23 cellular contexts compared by ENCODE assay signal in genomic region chr2:23002234-23002633, GRCh38.
A peak's percentile ranks its signal among the peaks of the same experiment; 100 is the strongest.
DNase-seq lines count a peak whose midpoint lies in the region; ATAC-seq and TF ChIP-seq lines count a peak whose summit lies in the region.
"Had no signal": no experiment of that assay in that cellular context is flagged by ENCODE, and none has a peak within 500 bp of the region (broad histone marks: within the 10 kb centered on the region; RNA-seq: fewer than 3 reads in every experiment).

No MANE protein-coding gene starts in this region.

- WGBS in mesendoderm (ENCODE audit: extremely low coverage, insufficient coverage, low lambda C conversion rate) = no CpG with 5 or more reads among the region's 1 CpG

- no peaks in the 10 kb centered on the region for H3K36me3 Mint-ChIP-seq in chondrocyte (ENCODE audit: low read depth)
- no peaks in the 10 kb centered on the region for H3K36me3 Mint-ChIP-seq in activated CD4-positive, alpha-beta memory T cell treated with anti-CD3 and anti-CD28 coated beads for 36 hours
- H3K36me3 Mint-ChIP-seq: natural killer cell treated with Interleukin-12 subunit alpha and Interleukin-12 subunit beta and Interleukin-15 and Interleukin-18, amount 100 ng/mL, for 72 hours; stimulated activated effector memory CD8-positive, alpha-beta T cell treated with anti-CD3 and anti-CD28 coated beads, Interleukin-12 subunit alpha, Interleukin-12 subunit beta, amount 100 ng/mL, for 72 hours had no signal

- no peaks in the 10 kb centered on the region for H3K36me3 ChIP-seq in mesendoderm (ENCODE audit: control insufficient read depth, insufficient read depth, low read length)
- H3K36me3 ChIP-seq: spleen had no signal

- no peak overlapping the region for H2BK120ac ChIP-seq in mesendoderm (ENCODE audit: low read depth, low read length)

- no peak overlapping the region for H2BK5ac ChIP-seq in mesendoderm (ENCODE audit: low read length)

- no peaks in the 10 kb centered on the region for H3K9me3 Mint-ChIP-seq in chondrocyte (ENCODE audit: low read depth)
- H3K9me3 Mint-ChIP-seq in activated CD4-positive, alpha-beta memory T cell treated with anti-CD3 and anti-CD28 coated beads for 36 hours = no peaks in the 10 kb centered on the region
- H3K9me3 Mint-ChIP-seq: activated CD4-positive, alpha-beta T cell treated with anti-CD3 and anti-CD28 coated beads, Interleukin-2, amount 10 ng/mL, durations not matched to agents 24 days and 14 days; activated naive CD8-positive, alpha-beta T cell treated with anti-CD3 and anti-CD28 coated beads, Interleukin-2, amount 50 U/mL, for 24 hours had no signal

- H3K4me1 ChIP-seq in mesendoderm (ENCODE audit: control insufficient read depth, low read depth, low read length) = no peaks in the 10 kb centered on the region
- H3K4me1 ChIP-seq: spleen had no signal

- H3K4ac ChIP-seq in mesendoderm (ENCODE audit: low read depth, low read length) = no peak overlapping the region

- no peak overlapping the region for H4K5ac ChIP-seq in mesendoderm (ENCODE audit: low read length)

- no peak overlapping the region for H3K4me3 Mint-ChIP-seq in chondrocyte (ENCODE audit: unreplicated experiment)
- no peak overlapping the region for H3K4me3 Mint-ChIP-seq in activated CD4-positive, alpha-beta memory T cell treated with anti-CD3 and anti-CD28 coated beads for 36 hours
- H3K4me3 Mint-ChIP-seq: activated CD4-positive, alpha-beta T cell treated with anti-CD3 and anti-CD28 coated beads, Interleukin-2, amount 10 ng/mL, durations not matched to agents 24 days and 14 days; activated naive CD8-positive, alpha-beta T cell treated with anti-CD3 and anti-CD28 coated beads, Interleukin-2, amount 50 U/mL, for 24 hours; activated T-cell treated with anti-CD3 and anti-CD28 coated beads, Interleukin-2, amount 50 U/mL, for 4 hours; natural killer cell treated with Interleukin-12 subunit alpha and Interleukin-12 subunit beta and Interleukin-15 and Interleukin-18, amount 100 ng/mL, for 72 hours; stimulated activated effector memory CD8-positive, alpha-beta T cell treated with anti-CD3 and anti-CD28 coated beads, Interleukin-12 subunit alpha, Interleukin-12 subunit beta, amount 100 ng/mL, for 72 hours had no signal

- H3K4me1 Mint-ChIP-seq in chondrocyte (ENCODE audit: low read depth) = no peaks in the 10 kb centered on the region
- no peaks in the 10 kb centered on the region for H3K4me1 Mint-ChIP-seq in activated CD4-positive, alpha-beta memory T cell treated with anti-CD3 and anti-CD28 coated beads for 36 hours (ENCODE audit: low read depth)
- H3K4me1 Mint-ChIP-seq: activated CD4-positive, alpha-beta T cell treated with anti-CD3 and anti-CD28 coated beads, Interleukin-2, amount 10 ng/mL, durations not matched to agents 24 days and 14 days; activated naive CD8-positive, alpha-beta T cell treated with anti-CD3 and anti-CD28 coated beads, Interleukin-2, amount 50 U/mL, for 24 hours; stimulated activated effector memory CD8-positive, alpha-beta T cell treated with anti-CD3 and anti-CD28 coated beads, Interleukin-12 subunit alpha, Interleukin-12 subunit beta, amount 100 ng/mL, for 72 hours had no signal

- TF ChIP-seq CTCF in C4-2B (conservative IDR thresholded peaks at IDR 0.05) = peak; percentile 7; the same call in 1 of the 2 replicates
- peak; percentile 45 for TF ChIP-seq CTCF in chondrocyte (IDR thresholded peaks at IDR 0.05)

- CTCF ChIA-PET in activated CD4-positive, alpha-beta memory T cell treated with anti-CD3 and anti-CD28 coated beads for 36 hours (lab: Charles Lee) = no interaction called here

- no peak for ATAC-seq in GM21367 (IDR thresholded peaks at IDR 0.05; ENCODE audit: unreplicated experiment)
- ATAC-seq: activated naive CD8-positive, alpha-beta T cell treated with anti-CD3 and anti-CD28 coated beads, Interleukin-2, amount 50 U/mL, for 24 hours; activated T-cell treated with anti-CD3 and anti-CD28 coated beads, Interleukin-2, amount 50 U/mL, for 4 hours; natural killer cell treated with Interleukin-12 subunit alpha and Interleukin-12 subunit beta and Interleukin-15 and Interleukin-18, amount 100 ng/mL, for 72 hours; stimulated activated effector memory CD8-positive, alpha-beta T cell treated with anti-CD3 and anti-CD28 coated beads, Interleukin-12 subunit alpha, Interleukin-12 subunit beta, amount 100 ng/mL, for 72 hours had no signal

- H3K27me3 ChIP-seq in mesendoderm (ENCODE audit: insufficient read depth, low read length, poor library complexity) = no peaks in the 10 kb centered on the region
- H3K27me3 ChIP-seq: spleen had no signal

- H3K79me2 ChIP-seq in mesendoderm (ENCODE audit: control insufficient read depth, insufficient read depth, low read length) = no peaks in the 10 kb centered on the region

- H3K27me3 Mint-ChIP-seq in chondrocyte (ENCODE audit: low read depth) = peaks cover 2% of the 10 kb centered on the region
- no peaks in the 10 kb centered on the region for H3K27me3 Mint-ChIP-seq in activated CD4-positive, alpha-beta memory T cell treated with anti-CD3 and anti-CD28 coated beads for 36 hours
- H3K27me3 Mint-ChIP-seq: activated CD4-positive, alpha-beta T cell treated with anti-CD3 and anti-CD28 coated beads, Interleukin-2, amount 10 ng/mL, durations not matched to agents 24 days and 14 days; activated naive CD8-positive, alpha-beta T cell treated with anti-CD3 and anti-CD28 coated beads, Interleukin-2, amount 50 U/mL, for 24 hours; natural killer cell treated with Interleukin-12 subunit alpha and Interleukin-12 subunit beta and Interleukin-15 and Interleukin-18, amount 100 ng/mL, for 72 hours had no signal

- H3K79me1 ChIP-seq in mesendoderm (ENCODE audit: low read length) = no peaks in the 10 kb centered on the region

- no peak overlapping the region for H3K4me2 ChIP-seq in mesendoderm (ENCODE audit: low read length)

- no peak overlapping the region for H3K9ac ChIP-seq in mesendoderm (ENCODE audit: low read length)

- H3K23ac ChIP-seq in mesendoderm (ENCODE audit: low read length) = no peak overlapping the region

- H3K27ac Mint-ChIP-seq in chondrocyte (ENCODE audit: unreplicated experiment) = no peak overlapping the region
- H3K27ac Mint-ChIP-seq in activated CD4-positive, alpha-beta memory T cell treated with anti-CD3 and anti-CD28 coated beads for 36 hours = no peak overlapping the region
- H3K27ac Mint-ChIP-seq: activated CD4-positive, alpha-beta T cell treated with anti-CD3 and anti-CD28 coated beads, Interleukin-2, amount 10 ng/mL, durations not matched to agents 24 days and 14 days; activated naive CD8-positive, alpha-beta T cell treated with anti-CD3 and anti-CD28 coated beads, Interleukin-2, amount 50 U/mL, for 24 hours; natural killer cell treated with Interleukin-12 subunit alpha and Interleukin-12 subunit beta and Interleukin-15 and Interleukin-18, amount 100 ng/mL, for 72 hours; stimulated activated effector memory CD8-positive, alpha-beta T cell treated with anti-CD3 and anti-CD28 coated beads, Interleukin-12 subunit alpha, Interleukin-12 subunit beta, amount 100 ng/mL, for 72 hours had no signal

- POLR2A ChIA-PET in activated CD4-positive, alpha-beta memory T cell treated with anti-CD3 and anti-CD28 coated beads for 36 hours (lab: Charles Lee) = no interaction called here

- no peak overlapping the region for H3K27ac ChIP-seq in C4-2B
- no peak overlapping the region for H3K27ac ChIP-seq in mesendoderm (ENCODE audit: low read depth, low read length)
- H3K27ac ChIP-seq: spleen had no signal

- H2AK5ac ChIP-seq in mesendoderm (ENCODE audit: low read length) = no peak overlapping the region

- H3K4me3 ChIP-seq in mesendoderm (ENCODE audit: low read length) = no peak overlapping the region
- H3K4me3 ChIP-seq: spleen had no signal

- no peak overlapping the region for H2BK15ac ChIP-seq in mesendoderm (replicated peaks; ENCODE audit: low read depth)

- no peak overlapping the region for H3K56ac ChIP-seq in mesendoderm (ENCODE audit: low read length)

- intact Hi-C loops in activated CD4-positive, alpha-beta memory T cell treated with anti-CD3 and anti-CD28 coated beads for 36 hours (cut with micrococcal nuclease) = no loop called here

- H3K18ac ChIP-seq in mesendoderm (ENCODE audit: low read length) = no peak overlapping the region

- no peak overlapping the region for H4K8ac ChIP-seq in mesendoderm (ENCODE audit: low read depth, low read length)

- DNase-seq in HT-29 (ENCODE audit: low spot score) = peak; percentile 27
- DNase-seq in chondrocyte (ENCODE audit: low spot score) = no peak
- peak; percentile 29 for DNase-seq in mesendoderm
- DNase-seq in activated CD4-positive, alpha-beta memory T cell treated with anti-CD3 and anti-CD28 coated beads for 36 hours = no peak
- no peak for DNase-seq in stimulated activated naive CD4-positive, alpha-beta T cell treated with Interleukin-2 at 50 U/mL for 16 hours (lab: John Stamatoyannopoulos, UW)
- no peak for DNase-seq in KG1 (lab: John Stamatoyannopoulos, UW)
- DNase-seq: activated CD4-positive, alpha-beta T cell treated with anti-CD3 and anti-CD28 coated beads, Interleukin-2, amount 10 ng/mL, durations not matched to agents 24 days and 14 days; activated gamma-delta T cell treated with Interleukin-2 at 50 U/mL for 16 hours; activated naive CD8-positive, alpha-beta T cell treated with anti-CD3 and anti-CD28 coated beads, Interleukin-2, amount 50 U/mL, for 24 hours; activated T-cell treated with anti-CD3 and anti-CD28 coated beads, Interleukin-2, amount 50 U/mL, for 4 hours; central memory CD4-positive, alpha-beta T cell; dermis blood vessel endothelial cell; GOT3; NCI-H1105; NCI-H187 treated with DMSO at 0.1 percent for 48 hours; NCI-H526 treated with DMSO at 0.1 percent for 48 hours; spleen; stimulated activated CD4-positive, alpha-beta T cell treated with anti-CD3 and anti-CD28 coated beads, Interleukin-4, amount 100 ng/mL, for 1 hour; substantia nigra had no signal

Comparison
In these comparisons a context has a peak if more than half of its experiments do, and no peak if none do; other contexts are left out.
1. DNase-seq: peak in HT-29 (single experiment) and mesendoderm (single experiment); none in chondrocyte (single experiment), activated CD4-positive, alpha-beta memory T cell treated with anti-CD3 and anti-CD28 coated beads for 36 hours (single experiment), stimulated activated naive CD4-positive, alpha-beta T cell treated with Interleukin-2 at 50 U/mL for 16 hours (single experiment) and KG1 (single experiment).